26 cellular contexts compared by ENCODE assay signal in genomic region chr4:41930139-41930831, GRCh38. TPM values are rescaled to one million over a fixed set of nuclear protein-coding genes. Genes with fewer than 3 reads are reported as not detected.
DNase-seq lines count a peak whose midpoint lies in the region; ATAC-seq and FAIRE-seq lines count a peak whose summit lies in the region.
"Had no signal": no experiment of that assay in that cellular context is flagged by ENCODE, and none has a peak within 500 bp of the region (broad histone marks: within the 10 kb centered on the region; RNA-seq: fewer than 3 reads in every experiment).

No MANE protein-coding gene starts in this region.

- H3K36me3 ChIP-seq in CD4-positive, alpha-beta memory T cell (ENCODE audit: insufficient read depth, low read length): no peaks in the 10 kb centered on the region
- no peaks in the 10 kb centered on the region for H3K36me3 ChIP-seq in Karpas-422 (ENCODE audit: insufficient read depth, low read length)
- no peaks in the 10 kb centered on the region for H3K36me3 ChIP-seq in small intestine (ENCODE audit: control insufficient read depth in 2 of 2, insufficient read depth in 2 of 2, low read length in 2 of 2)
- H3K36me3 ChIP-seq: gastroesophageal sphincter, transverse colon had no signal

- H3K27me3 Mint-ChIP-seq in CD4-positive, alpha-beta memory T cell: peaks cover 0 to 7% of the 10 kb centered on the region in 2 donors
- H3K27me3 Mint-ChIP-seq in activated T-helper 1 cell treated with anti-CD3 and anti-CD28 coated beads, Interleukin-12 subunit alpha, Interleukin-12 subunit beta, Interleukin-2, Interleukin-4 antibody, amounts not matched to agents 30 ng/mL and 10 ng/mL and 1 ng/mL, durations not matched to agents 14 hours and 24 hours and 36 hours (ENCODE audit: insufficient read depth): peaks cover 12% of the 10 kb centered on the region
- H3K27me3 Mint-ChIP-seq: activated naive CD8-positive, alpha-beta T cell treated with anti-CD3 and anti-CD28 coated beads, Interleukin-2, amount 50 U/mL, for 24 hours; activated T-cell treated with anti-CD3 and anti-CD28 coated beads, Interleukin-2, amount 50 U/mL, for 24 hours had no signal

- H3K9me2 ChIP-seq in Karpas-422 (replicated peaks; ENCODE audit: insufficient read depth, low read length): peaks cover 7% of the 10 kb centered on the region; the same call in 1 of the 2 replicates

- intact Hi-C loops in CD4-positive, alpha-beta memory T cell (cut with micrococcal nuclease): no loop called here
- intact Hi-C loops in activated T-helper 1 cell treated with anti-CD3 and anti-CD28 coated beads, Interleukin-12 subunit alpha, Interleukin-12 subunit beta, Interleukin-2, Interleukin-4 antibody, amounts not matched to agents 30 ng/mL and 10 ng/mL and 1 ng/mL, durations not matched to agents 14 hours and 24 hours and 36 hours (cut with micrococcal nuclease): loop anchor here (10.0 kb wide), 1 partner anchor 725 kb away; the partner anchor contains the start of gene ATP8A1

- peaks cover 3% of the 10 kb centered on the region for H3K79me2 ChIP-seq in Karpas-422 (ENCODE audit: low read length)

- POLR2A ChIA-PET in CD4-positive, alpha-beta memory T cell (lab: Charles Lee; ENCODE audit: partially characterized antibody): no interaction called here

- ATAC-seq in GM21381 (IDR thresholded peaks at IDR 0.05; ENCODE audit: unreplicated experiment) (no peak), GM18873 (IDR thresholded peaks at IDR 0.05; ENCODE audit: low FRiP score, unreplicated experiment) (no peak)
- ATAC-seq: activated naive CD8-positive, alpha-beta T cell treated with anti-CD3 and anti-CD28 coated beads, Interleukin-2, amount 50 U/mL, for 24 hours; gastroesophageal sphincter; GM12878; psoas muscle; Right ventricle myocardium inferior had no signal

- peaks cover 6% of the 10 kb centered on the region for H3K4me1 ChIP-seq in CD4-positive, alpha-beta memory T cell (ENCODE audit: insufficient read depth, low read length)
- H3K4me1 ChIP-seq in Karpas-422 (ENCODE audit: low read length): peaks cover 14% of the 10 kb centered on the region
- no peaks in the 10 kb centered on the region for H3K4me1 ChIP-seq in small intestine (ENCODE audit: control insufficient read depth in 2 of 2, insufficient read depth in 1 of 2, low read depth in 1 of 2, low read length in 1 of 2)
- H3K4me1 ChIP-seq: psoas muscle had no signal

- CTCF ChIA-PET in CD4-positive, alpha-beta memory T cell (lab: Charles Lee; ENCODE audit: partially characterized antibody): no interaction called here

- H3K4me1 Mint-ChIP-seq in CD4-positive, alpha-beta memory T cell: peaks cover 11 to 24% (median 18%) of the 10 kb centered on the region in 4 donors
- peaks cover 20% of the 10 kb centered on the region for H3K4me1 Mint-ChIP-seq in activated T-helper 1 cell treated with anti-CD3 and anti-CD28 coated beads, Interleukin-12 subunit alpha, Interleukin-12 subunit beta, Interleukin-2, Interleukin-4 antibody, amounts not matched to agents 30 ng/mL and 10 ng/mL and 1 ng/mL, durations not matched to agents 14 hours and 24 hours and 36 hours (ENCODE audit: low read depth)

- FAIRE-seq in small intestine (lab: Jason Lieb, UNC): no peak
- FAIRE-seq: GM12878, H54, HTR-8/SVneo had no signal

- 76 to 83% (median 81%) methylated on average over 7 of the region's 7 CpGs for WGBS in small intestine, 3 donors

- H3K9me3 ChIP-seq in CD4-positive, alpha-beta memory T cell (ENCODE audit: control insufficient read depth in 1 of 2, low read length in 2 of 2): no peaks in the 10 kb centered on the region
- H3K9me3 ChIP-seq in Karpas-422 (ENCODE audit: low read length): no peaks in the 10 kb centered on the region
- H3K9me3 ChIP-seq in small intestine (ENCODE audit: control insufficient read depth, low read depth): no peaks in the 10 kb centered on the region
- H3K9me3 ChIP-seq: gastroesophageal sphincter, psoas muscle, transverse colon had no signal

- peaks cover 0 to 1% of the 10 kb centered on the region in 2 donors for H3K36me3 Mint-ChIP-seq in CD4-positive, alpha-beta memory T cell
- H3K36me3 Mint-ChIP-seq in activated T-helper 1 cell treated with anti-CD3 and anti-CD28 coated beads, Interleukin-12 subunit alpha, Interleukin-12 subunit beta, Interleukin-2, Interleukin-4 antibody, amounts not matched to agents 30 ng/mL and 10 ng/mL and 1 ng/mL, durations not matched to agents 14 hours and 24 hours and 36 hours (ENCODE audit: low read depth): peaks cover 6% of the 10 kb centered on the region

- H3K27me3 ChIP-seq in CD4-positive, alpha-beta memory T cell (ENCODE audit: insufficient read depth, low read length): no peaks in the 10 kb centered on the region
- no peaks in the 10 kb centered on the region for H3K27me3 ChIP-seq in Karpas-422 (ENCODE audit: low read length)
- H3K27me3 ChIP-seq in small intestine (ENCODE audit: control insufficient read depth in 2 of 2, insufficient read depth in 2 of 2, low read length in 2 of 2): peaks cover 0 to 2% of the 10 kb centered on the region in 2 donors
- H3K27me3 ChIP-seq: transverse colon had no signal

- H4K20me1 ChIP-seq in Karpas-422 (ENCODE audit: insufficient read depth, low read depth, low read length): no peaks in the 10 kb centered on the region

- H2AFZ ChIP-seq in Karpas-422 (ENCODE audit: low read length): no peak overlapping the region

- peak overlapping the region in 5 of 8 donors; percentile 5 to 57 (median 38) for H3K4me3 Mint-ChIP-seq in CD4-positive, alpha-beta memory T cell
- no peak overlapping the region for H3K4me3 Mint-ChIP-seq in activated T-helper 1 cell treated with anti-CD3 and anti-CD28 coated beads, Interleukin-12 subunit alpha, Interleukin-12 subunit beta, Interleukin-2, Interleukin-4 antibody, amounts not matched to agents 30 ng/mL and 10 ng/mL and 1 ng/mL, durations not matched to agents 14 hours and 24 hours and 36 hours
- H3K4me3 Mint-ChIP-seq: activated naive CD8-positive, alpha-beta T cell treated with anti-CD3 and anti-CD28 coated beads, Interleukin-2, amount 50 U/mL, for 24 hours; activated T-cell treated with anti-CD3 and anti-CD28 coated beads, Interleukin-2, amount 50 U/mL, for 24 hours; stimulated activated naive CD8-positive, alpha-beta T cell treated with anti-CD3 and anti-CD28 coated beads, Interleukin-15, Interleukin-2, amounts not matched to agents 100 ng/mL and 50 ng/mL, for 24 hours; T-helper 2 cell treated with Interferon-gamma antibody and Interleukin-4, amounts not matched to agents 5 μg/mL and 100 μg/mL, for 36 hours had no signal

- H3K4me2 ChIP-seq in Karpas-422 (ENCODE audit: low read depth, low read length, poor library complexity, severe bottlenecking): no peak overlapping the region
- H3K4me2 ChIP-seq: KMS-11 had no signal

- H3K27ac Mint-ChIP-seq in CD4-positive, alpha-beta memory T cell: no peak overlapping the region
- no peak overlapping the region for H3K27ac Mint-ChIP-seq in activated T-helper 1 cell treated with anti-CD3 and anti-CD28 coated beads, Interleukin-12 subunit alpha, Interleukin-12 subunit beta, Interleukin-2, Interleukin-4 antibody, amounts not matched to agents 30 ng/mL and 10 ng/mL and 1 ng/mL, durations not matched to agents 14 hours and 24 hours and 36 hours
- H3K27ac Mint-ChIP-seq: activated naive CD8-positive, alpha-beta T cell treated with anti-CD3 and anti-CD28 coated beads, Interleukin-2, amount 50 U/mL, for 24 hours; activated T-cell treated with anti-CD3 and anti-CD28 coated beads, Interleukin-2, amount 50 U/mL, for 24 hours; stimulated activated naive CD8-positive, alpha-beta T cell treated with anti-CD3 and anti-CD28 coated beads, Interleukin-15, Interleukin-2, amounts not matched to agents 100 ng/mL and 50 ng/mL, for 24 hours; T-helper 2 cell treated with Interferon-gamma antibody and Interleukin-4, amounts not matched to agents 5 μg/mL and 100 μg/mL, for 36 hours had no signal

- no peak overlapping the region for H3K9ac ChIP-seq in Karpas-422 (ENCODE audit: low read length)
- H3K9ac ChIP-seq: KMS-11 had no signal

- no peak overlapping the region for H3K4me3 ChIP-seq in CD4-positive, alpha-beta memory T cell (ENCODE audit: low read length in 2 of 2)
- H3K4me3 ChIP-seq in Karpas-422 (ENCODE audit: low read length) (no peak overlapping the region), small intestine (ENCODE audit: low read depth in 1 of 2, low read length in 2 of 2) (no peak overlapping the region)
- H3K4me3 ChIP-seq: gastroesophageal sphincter, GM12878, psoas muscle, transverse colon had no signal

- peaks cover 0 to 2% (median 0%) of the 10 kb centered on the region in 8 donors for H3K9me3 Mint-ChIP-seq in CD4-positive, alpha-beta memory T cell
- H3K9me3 Mint-ChIP-seq in activated T-helper 1 cell treated with anti-CD3 and anti-CD28 coated beads, Interleukin-12 subunit alpha, Interleukin-12 subunit beta, Interleukin-2, Interleukin-4 antibody, amounts not matched to agents 30 ng/mL and 10 ng/mL and 1 ng/mL, durations not matched to agents 14 hours and 24 hours and 36 hours: peaks cover 6% of the 10 kb centered on the region
- H3K9me3 Mint-ChIP-seq: activated naive CD8-positive, alpha-beta T cell treated with anti-CD3 and anti-CD28 coated beads, Interleukin-2, amount 50 U/mL, for 24 hours; activated T-cell treated with anti-CD3 and anti-CD28 coated beads, Interleukin-2, amount 50 U/mL, for 24 hours; stimulated activated naive CD8-positive, alpha-beta T cell treated with anti-CD3 and anti-CD28 coated beads, Interleukin-15, Interleukin-2, amounts not matched to agents 100 ng/mL and 50 ng/mL, for 24 hours had no signal

- no peak for DNase-seq in CD4-positive, alpha-beta memory T cell
- DNase-seq in Karpas-422 (peak; percentile 19), caudate nucleus (lab: John Stamatoyannopoulos, UW) (peak in 4 of 61 donors; percentile 0 to 5 (median 1)), small intestine (peak; percentile 8)
- DNase-seq in activated T-helper 1 cell treated with anti-CD3 and anti-CD28 coated beads, Interleukin-12 subunit alpha, Interleukin-12 subunit beta, Interleukin-2, Interleukin-4 antibody, amounts not matched to agents 30 ng/mL and 10 ng/mL and 1 ng/mL, durations not matched to agents 14 hours and 24 hours and 36 hours (ENCODE audit: low spot score): no peak
- DNase-seq: activated CD4-positive, alpha-beta T cell treated with anti-CD3 and anti-CD28 coated beads for 4 hours; activated naive CD8-positive, alpha-beta T cell treated with anti-CD3 and anti-CD28 coated beads, Interleukin-2, amount 50 U/mL, for 24 hours; activated T-cell treated with anti-CD3 and anti-CD28 coated beads, Interleukin-2, amount 50 U/mL, for 24 hours; EL; mesenchymal stem cell; NCI-H1694; NCI-H510A; psoas muscle; transverse colon had no signal

- no peak overlapping the region for H3K27ac ChIP-seq in CD4-positive, alpha-beta memory T cell (ENCODE audit: low read depth, low read length)
- H3K27ac ChIP-seq in Karpas-422 (ENCODE audit: low read length) (no peak overlapping the region), caudate nucleus (ENCODE audit: low read depth, low read length) (peak overlapping the region; percentile 63), small intestine (ENCODE audit: low read depth in 1 of 2, low read length in 1 of 2) (no peak overlapping the region)
- H3K27ac ChIP-seq: gastroesophageal sphincter, KMS-11, psoas muscle, transverse colon, VCaP had no signal

RNA-seq across cellular contexts. Expression of gene TMEM33, which starts 4.9 kb away (rescaled TPM):
- 10 to 100 TPM; 41.7 to 43.6 TPM for total RNA-seq in CD4-positive, alpha-beta memory T cell
- 10 to 100 TPM; 15.0 to 25.8 TPM for polyA plus RNA-seq in CD4-positive, alpha-beta memory T cell
- 80.3 and 163 TPM in 2 replicates for total RNA-seq in Karpas-422 (2014; rRNA removed; shearing (Covaris generic); ENCODE audit: low replicate concordance)
- 10 to 100 TPM in 1 of 3 donors, 1 to 10 TPM in 2; 6.2 to 22.1 (median 6.7) TPM for polyA plus RNA-seq in small intestine
- total RNA-seq in activated T-helper 1 cell treated with anti-CD3 and anti-CD28 coated beads, Interleukin-12 subunit alpha, Interleukin-12 subunit beta, Interleukin-2, Interleukin-4 antibody, amounts not matched to agents 30 ng/mL and 10 ng/mL and 1 ng/mL, durations not matched to agents 14 hours and 24 hours and 36 hours: 97.8 and 106 TPM in 2 replicates

RNA-seq across cellular contexts. Expression of gene DCAF4L1, which starts 51.3 kb away (rescaled TPM):
- under 1 TPM; 0.32 to 0.42 TPM for total RNA-seq in CD4-positive, alpha-beta memory T cell
- polyA plus RNA-seq in CD4-positive, alpha-beta memory T cell: not detected
- 0.36 and 0.56 TPM in 2 replicates for total RNA-seq in Karpas-422 (2014; rRNA removed; shearing (Covaris generic); ENCODE audit: low replicate concordance)
- under 1 TPM in 2 of 3 donors, not detected in 1; 0.06 to 0.22 TPM for polyA plus RNA-seq in small intestine
- 0.20 and 0.31 TPM in 2 replicates for total RNA-seq in activated T-helper 1 cell treated with anti-CD3 and anti-CD28 coated beads, Interleukin-12 subunit alpha, Interleukin-12 subunit beta, Interleukin-2, Interleukin-4 antibody, amounts not matched to agents 30 ng/mL and 10 ng/mL and 1 ng/mL, durations not matched to agents 14 hours and 24 hours and 36 hours
- polyA plus RNA-seq: CD14-positive monocyte had no signal

Comparison
In these comparisons a context has a peak if more than half of its experiments do, and no peak if none do; other contexts are left out.
1. DNase-seq: peak in Karpas-422 (single experiment) and small intestine (single experiment); none in CD4-positive, alpha-beta memory T cell (0 of 5) and activated T-helper 1 cell treated with anti-CD3 and anti-CD28 coated beads, Interleukin-12 subunit alpha, Interleukin-12 subunit beta, Interleukin-2, Interleukin-4 antibody, amounts not matched to agents 30 ng/mL and 10 ng/mL and 1 ng/mL, durations not matched to agents 14 hours and 24 hours and 36 hours (single experiment).